9 cellular contexts compared by ENCODE assay signal in genomic region chr4:102824398-102824797, GRCh38. TPM values are rescaled to one million over a fixed set of nuclear protein-coding genes. Genes with fewer than 3 reads are reported as not detected.
DNase-seq lines count a peak whose midpoint lies in the region; ATAC-seq, FAIRE-seq and TF ChIP-seq lines count a peak whose summit lies in the region.
"Had no signal": no experiment of that assay in that cellular context is flagged by ENCODE, and none has a peak within 500 bp of the region (broad histone marks: within the 10 kb centered on the region; RNA-seq: fewer than 3 reads in every experiment).

No MANE protein-coding gene starts in this region.

- TF ChIP-seq EP300 in A549 (IDR thresholded peaks at IDR 0.05), result no peak

- peak overlapping the region; percentile 95 for H3K4me3 ChIP-seq in A549
- peak overlapping the region; percentile 98 for H3K4me3 ChIP-seq in HFF-Myc (replicated peaks; ENCODE audit: low read depth, low read length)
- peak overlapping the region; percentile 90 for H3K4me3 ChIP-seq in bronchial epithelial cell (ENCODE audit: low read depth, low read length)
- H3K4me3 ChIP-seq in mononuclear cell (ENCODE audit: low read length), result peak overlapping the region; percentile 96

- peak overlapping the region; percentile 91 for H3K4me2 ChIP-seq in A549

- no peak for ATAC-seq in A549
- ATAC-seq in HG02885 (IDR thresholded peaks at IDR 0.05; ENCODE audit: poor library complexity, unreplicated experiment), result no peak
- ATAC-seq in GM21825 (IDR thresholded peaks at IDR 0.05; ENCODE audit: unreplicated experiment), result no peak
- ATAC-seq in HG03280 (IDR thresholded peaks at IDR 0.05; ENCODE audit: unreplicated experiment), result no peak

- FAIRE-seq in A549 (lab: Jason Lieb, UNC) (no peak), bronchial epithelial cell (lab: Jason Lieb, UNC) (no peak), frontal cortex (lab: Jason Lieb, UNC) (no peak)

- H3K4me1 ChIP-seq in A549 (peaks cover 57% of the 10 kb centered on the region), mononuclear cell (ENCODE audit: insufficient read depth, low read length) (peaks cover 54% of the 10 kb centered on the region)

- H3K27me3 ChIP-seq in bronchial epithelial cell (ENCODE audit: control insufficient read depth, insufficient read depth, low read length) (no peaks in the 10 kb centered on the region), mononuclear cell (ENCODE audit: insufficient read depth, low read length) (no peaks in the 10 kb centered on the region)

- CTCF ChIA-PET in A549 (lab: Yijun Ruan, JAX), result interaction anchor here (2.3 kb wide), 1 partner anchor 204 kb away, joined by 5 read pairs; no protein-coding TSS in a partner anchor

- H3K36me3 ChIP-seq in bronchial epithelial cell (ENCODE audit: control insufficient read depth, insufficient read depth, low read length), result no peaks in the 10 kb centered on the region

- no peak for TF ChIP-seq POLR2A in A549 (IDR thresholded peaks at IDR 0.05; ENCODE audit: low read length)

- no peak for DNase-seq in A549 (ENCODE audit: low read depth in 1 of 2, low spot score in 1 of 2)
- DNase-seq in HFF-Myc (ENCODE audit: extremely low read depth, low read depth), result no peak
- DNase-seq in bronchial epithelial cell (ENCODE audit: low read depth), result no peak
- no peak for DNase-seq in frontal cortex (ENCODE audit: low spot score in 2 of 2)
- DNase-seq: activated CD8-positive, alpha-beta memory T cell treated with anti-CD3 and anti-CD28 coated beads for 24 hours had no signal

- no peak for TF ChIP-seq RAD21 in A549 (conservative IDR thresholded peaks at IDR 0.05 in 1 of 2, IDR thresholded peaks at IDR 0.05 in 1 of 2)

- TF ChIP-seq CTCF in A549 (IDR thresholded peaks at IDR 0.05) (no peak), HFF-Myc (IDR thresholded peaks at IDR 0.05; ENCODE audit: low read depth, low read length, missing control alignments) (no peak), bronchial epithelial cell (IDR thresholded peaks at IDR 0.05; ENCODE audit: insufficient read depth, low read length, severe bottlenecking) (no peak)

- POLR2A ChIA-PET in A549 (lab: Yijun Ruan, JAX), result no interaction called here

- H3K9me3 ChIP-seq in A549 (no peaks in the 10 kb centered on the region), mononuclear cell (ENCODE audit: low read depth, low read length) (no peaks in the 10 kb centered on the region)

- peak overlapping the region in 1 of 2 experiments; percentile 19; a peak in 1 of 6 replicates for H3K27ac ChIP-seq in A549

- WGBS in A549 (ENCODE audit: missing lambda C conversion rate), result 7% methylated on average over 2 of the region's 2 CpGs

TF ChIP-seq in A549, 52 proteins besides CTCF, POLR2A, EP300 and RAD21:
- TF ChIP-seq HEYL (CRISPR knock-in tag; IDR thresholded peaks at IDR 0.05) (no peak), RNF2 (IDR thresholded peaks at IDR 0.05; ENCODE audit: borderline replicate concordance, low read depth) (no peak), JUNB (IDR thresholded peaks at IDR 0.05) (no peak), FOSB (CRISPR knock-in tag; IDR thresholded peaks at IDR 0.05) (no peak)

RNA-seq across cellular contexts. Expression of gene UBE2D3, which starts 3.0 kb away (rescaled TPM):
- polyA plus RNA-seq in A549 (2011; rRNA removed) (254 and 338 TPM in 2 replicates), A549 (2017; fragmentation: RNase III; extraction: RNeasy Plus Mini Kit Qiagen cat#74134 plus additional on column Dnase treatment) (181 to 198 TPM (median 186 TPM) in 3 replicates)
- polyA plus RNA-seq in A549 (2012; cell fraction: cytosol; rRNA removed), result 194 and 198 TPM in 2 replicates
- polyA plus RNA-seq in A549 (2012; cell fraction: nucleus; rRNA removed), result 122 and 144 TPM in 2 replicates
- 148 and 152 TPM in 2 replicates for polyA minus RNA-seq in A549 (2011; rRNA and poly(A)+ RNA removed)
- total RNA-seq in bronchial epithelial cell (204 and 244 TPM in 2 replicates), mononuclear cell (711 TPM), frontal cortex (329 TPM)

RNA-seq across cellular contexts. Expression of gene CISD2, which starts 44.4 kb away (rescaled TPM):
- polyA plus RNA-seq in A549 (2011; rRNA removed) (59.1 and 84.1 TPM in 2 replicates), A549 (2017; fragmentation: RNase III; extraction: RNeasy Plus Mini Kit Qiagen cat#74134 plus additional on column Dnase treatment) (44.9 to 49.9 TPM (median 48.6 TPM) in 3 replicates)
- 34.2 and 36.0 TPM in 2 replicates for polyA plus RNA-seq in A549 (2012; cell fraction: cytosol; rRNA removed)
- polyA plus RNA-seq in A549 (2012; cell fraction: nucleus; rRNA removed), result 6.9 and 7.7 TPM in 2 replicates
- 23.3 and 27.3 TPM in 2 replicates for polyA minus RNA-seq in A549 (2011; rRNA and poly(A)+ RNA removed)
- total RNA-seq in bronchial epithelial cell (24.0 and 54.9 TPM in 2 replicates), mononuclear cell (11.9 TPM), frontal cortex (50.5 TPM)
